ENCODE assay signal across 8 cellular contexts in genomic region chr2:171416009-171416926, GRCh38. TPM values are rescaled to one million over a fixed set of nuclear protein-coding genes. Genes with fewer than 3 reads are reported as not detected.
DNase-seq lines count a peak whose midpoint lies in the region; ATAC-seq and TF ChIP-seq lines count a peak whose summit lies in the region.

No MANE protein-coding gene starts in this region.

- CTCF ChIA-PET in activated CD4-positive, alpha-beta T cell treated with anti-CD3 and anti-CD28 coated beads for 36 hours (lab: Charles Lee), result interaction anchor here (0.7 to 2.8 kb wide), 46 partner anchors 9 to 492 kb away, joined by 3 to 41 read pairs (median 4); partner anchors contain the start of genes DCAF17, GORASP2 and METTL8

- intact Hi-C loops in activated CD4-positive, alpha-beta T cell treated with anti-CD3 and anti-CD28 coated beads for 36 hours (cut with DNase I, micrococcal nuclease), result loop anchor here (1.0 to 5.0 kb wide), 13 partner anchors 18 to 488 kb away; partner anchors contain the start of genes DCAF17 (in 1 of the 2) and GORASP2 (in 1 of the 2)

- H3K36me3 Mint-ChIP-seq in activated CD4-positive, alpha-beta T cell treated with anti-CD3 and anti-CD28 coated beads for 36 hours (ENCODE audit: low read depth), result peaks cover 24% of the 10 kb centered on the region

- POLR2A ChIA-PET in activated CD4-positive, alpha-beta T cell treated with anti-CD3 and anti-CD28 coated beads for 36 hours (lab: Charles Lee), result interaction anchor here (0.6 to 1.2 kb wide), 6 partner anchors 16 to 331 kb away, joined by 3 to 4 read pairs (median 3); no protein-coding TSS in a partner anchor

- H3K27ac Mint-ChIP-seq in activated CD4-positive, alpha-beta T cell treated with anti-CD3 and anti-CD28 coated beads for 36 hours, result peak overlapping the region; percentile 84

- H3K4me3 ChIP-seq in choroid plexus epithelial cell (ENCODE audit: low read depth, low read length), result no peak overlapping the region

- TF ChIP-seq CTCF in choroid plexus epithelial cell (conservative IDR thresholded peaks at IDR 0.05; ENCODE audit: low read depth, low read length), result peak; percentile 98

- H3K4me1 Mint-ChIP-seq in activated CD4-positive, alpha-beta T cell treated with anti-CD3 and anti-CD28 coated beads for 36 hours, result peaks cover 37% of the 10 kb centered on the region

- peak overlapping the region; percentile 24 for H3K4me3 Mint-ChIP-seq in activated CD4-positive, alpha-beta T cell treated with anti-CD3 and anti-CD28 coated beads for 36 hours

- peaks cover 4% of the 10 kb centered on the region for H3K9me3 Mint-ChIP-seq in activated CD4-positive, alpha-beta T cell treated with anti-CD3 and anti-CD28 coated beads for 36 hours (ENCODE audit: low read depth)

- DNase-seq in C1 segment of cervical spinal cord (lab: John Stamatoyannopoulos, UW) (peak in 12 of 14 donors; percentile 16 to 91 (median 56)), NCI-H510A treated with DMSO at 0.1 percent for 48 hours (lab: John Stamatoyannopoulos, UW) (peak; percentile 99), choroid plexus epithelial cell (ENCODE audit: low read depth) (peak; percentile 98), left lobe of liver (ENCODE audit: low spot score) (peak; percentile 88)
- DNase-seq in activated CD4-positive, alpha-beta T cell treated with anti-CD3 and anti-CD28 coated beads for 36 hours, result peak; percentile 93
- peak; percentile 77 for DNase-seq in stimulated activated CD4-positive, alpha-beta T cell treated with anti-CD3 and anti-CD28 coated beads, Interleukin-4, amount 100 ng/mL, for 1 hour

- H3K27me3 Mint-ChIP-seq in activated CD4-positive, alpha-beta T cell treated with anti-CD3 and anti-CD28 coated beads for 36 hours, result no peaks in the 10 kb centered on the region

- peak; percentile 84 for ATAC-seq in GM19324 (IDR thresholded peaks at IDR 0.05; ENCODE audit: low FRiP score, unreplicated experiment)
- peak; percentile 87 for ATAC-seq in HG03432 (IDR thresholded peaks at IDR 0.05; ENCODE audit: unreplicated experiment)
- peak; percentile 98 for ATAC-seq in activated CD4-positive, alpha-beta T cell treated with anti-CD3 and anti-CD28 coated beads for 36 hours
- peak; percentile 100 for ATAC-seq in left lobe of liver

RNA-seq across cellular contexts. Expression of gene METTL8, which starts 17.5 kb away (rescaled TPM):
- 10 to 100 TPM; 39.5 to 47.9 TPM for total RNA-seq in activated CD4-positive, alpha-beta T cell treated with anti-CD3 and anti-CD28 coated beads for 36 hours
- 7.5 TPM for total RNA-seq in left lobe of liver

RNA-seq across cellular contexts. Expression of gene DCAF17, which starts 17.8 kb away (rescaled TPM):
- total RNA-seq in activated CD4-positive, alpha-beta T cell treated with anti-CD3 and anti-CD28 coated beads for 36 hours, result 10 to 100 TPM; 18.3 TPM
- total RNA-seq in left lobe of liver, result 6.9 TPM
